Comparison of ENCODE assay signal across 17 cellular contexts in the genomic region with DNA sequence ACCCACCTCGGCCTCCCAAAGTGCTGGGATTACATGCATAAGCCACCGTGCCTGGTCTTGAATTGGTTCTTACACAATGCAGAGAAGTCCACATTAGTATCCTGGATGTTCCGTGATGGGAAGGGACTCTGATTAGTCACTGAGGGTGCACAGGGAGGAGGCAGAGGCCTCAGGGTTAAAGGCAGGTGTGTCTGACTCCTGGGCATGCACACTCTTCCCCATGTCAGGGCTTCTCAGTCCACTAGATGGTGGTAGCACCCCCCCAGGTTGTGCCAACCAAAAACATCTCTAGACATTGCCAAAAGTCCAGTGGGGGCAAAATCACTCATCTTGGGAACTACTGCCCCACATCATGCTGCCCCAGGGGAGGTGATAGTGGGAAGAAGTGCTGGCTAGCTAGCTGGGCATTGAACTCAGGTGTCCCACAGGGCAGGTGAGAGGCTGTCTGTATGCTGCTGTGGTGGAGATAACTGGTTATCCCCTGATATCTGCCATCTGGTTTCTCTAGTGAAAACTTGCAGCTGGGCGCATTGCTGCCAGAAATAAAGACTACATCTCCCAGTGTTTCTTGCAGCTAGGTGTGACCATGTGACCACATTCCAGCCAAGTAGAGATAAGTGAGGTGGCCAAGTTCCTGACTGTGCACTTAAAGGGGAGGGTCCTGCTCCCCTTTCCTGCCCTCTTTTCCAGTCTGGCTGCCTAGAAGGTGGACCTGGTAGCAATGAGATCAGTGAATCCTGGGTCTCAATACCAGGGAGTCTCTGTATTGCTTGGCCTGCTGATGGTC. TPM values are rescaled to one million over a fixed set of nuclear protein-coding genes. Genes with fewer than 3 reads are reported as not detected.
DNase-seq lines count a peak whose midpoint lies in the region; TF ChIP-seq lines count a peak whose summit lies in the region.
"Had no signal": no experiment of that assay in that cellular context is flagged by ENCODE, and none has a peak within 500 bp of the region (broad histone marks: within the 10 kb centered on the region; RNA-seq: fewer than 3 reads in every experiment).

No MANE protein-coding gene starts in this region.

- H3K36me3 ChIP-seq in MM.1S (replicated peaks; ENCODE audit: insufficient read depth, low read length), result no peaks in the 10 kb centered on the region
- H3K36me3 ChIP-seq: HAP-1, MG63 had no signal

- H3K4me3 ChIP-seq in MM.1S (ENCODE audit: low read length) (no peak overlapping the region), astrocyte of the spinal cord (ENCODE audit: low read depth, low read length) (no peak overlapping the region), dorsolateral prefrontal cortex (no peak overlapping the region)
- H3K4me3 ChIP-seq: HAP-1, MG63 had no signal

- H3K9me3 ChIP-seq in MM.1S (replicated peaks; ENCODE audit: insufficient read depth, low read length), result no peaks in the 10 kb centered on the region
- H3K9me3 ChIP-seq: HAP-1, MG63 had no signal

- 0 out of 2 replicates have a peak, but pooled peaks cover under 1% of the 10 kb centered on the region for H3K4me1 ChIP-seq in MM.1S (ENCODE audit: low read length)

- H3F3A ChIP-seq in MM.1S (ENCODE audit: insufficient read depth, low read length), result no peaks in the 10 kb centered on the region

- DNase-seq in NCI-H526 (lab: John Stamatoyannopoulos, UW), result peak; percentile 38 to 59
- no peak for DNase-seq in NCI-H526 treated with DMSO at 0.1 percent for 48 hours (lab: John Stamatoyannopoulos, UW)
- peak; percentile 39 for DNase-seq in MM.1S
- no peak for DNase-seq in astrocyte of the spinal cord (ENCODE audit: low read depth, low spot score)
- peak; percentile 52 for DNase-seq in kidney tubule cell (ENCODE audit: low spot score)
- DNase-seq in NCI-H1105 (lab: John Stamatoyannopoulos, UW), result no peak
- no peak for DNase-seq in dorsolateral prefrontal cortex
- no peak for DNase-seq in inferior parietal cortex (ENCODE audit: extremely low spot score)
- DNase-seq: activated T-cell treated with anti-CD3 and anti-CD28 coated beads, Interleukin-2, amount 50 U/mL, for 24 hours; left cardiac atrium; MG63; NCI-H524 treated with DMSO at 0.1 percent for 48 hours; T-helper 9 cell had no signal

- in situ Hi-C loops in astrocyte of the spinal cord (cut with HindIII; ENCODE audit: low sequenced_read_pairs), result no loop called here

- H3K79me2 ChIP-seq in MM.1S (ENCODE audit: low read length), result no peaks in the 10 kb centered on the region

- H2AFZ ChIP-seq in MM.1S (ENCODE audit: low read length), result no peak overlapping the region

- H3K27ac ChIP-seq in MM.1S (ENCODE audit: low read length) (no peak overlapping the region), dorsolateral prefrontal cortex (no peak overlapping the region)

- H3K4me2 ChIP-seq in MM.1S (ENCODE audit: low read depth, low read length), result no peak overlapping the region

- no peak overlapping the region for H3K9ac ChIP-seq in MM.1S (ENCODE audit: low read length)

- intact Hi-C loops in dorsolateral prefrontal cortex (cut with DNase I), result loop anchor here in 1 of 2 donors (10.0 kb wide), 1 partner anchor 60 kb away; no protein-coding TSS in a partner anchor

- no peaks in the 10 kb centered on the region for H3K27me3 ChIP-seq in MM.1S (replicated peaks; ENCODE audit: insufficient read depth, low read length)
- H3K27me3 ChIP-seq in dorsolateral prefrontal cortex, result peaks cover 0 to 2% (median 0%) of the 10 kb centered on the region in 45 donors
- H3K27me3 ChIP-seq: MG63 had no signal

- H3K9me2 ChIP-seq in MM.1S (replicated peaks; ENCODE audit: insufficient read depth, low read length), result no peaks in the 10 kb centered on the region

- TF ChIP-seq CTCF in MM.1S (IDR thresholded peaks at IDR 0.05; ENCODE audit: low read length) (peak; percentile 51), astrocyte of the spinal cord (IDR thresholded peaks at IDR 0.05; ENCODE audit: low read depth, low read length) (peak; percentile 15), dorsolateral prefrontal cortex (IDR thresholded peaks at IDR 0.05 in 54 of 56, conservative IDR thresholded peaks at IDR 0.05 in 2 of 56; ENCODE audit: low read depth in 1 of 56, partially characterized antibody in 56 of 56) (no peak)

- H4K20me1 ChIP-seq in MM.1S (ENCODE audit: insufficient read depth, low read length), result no peaks in the 10 kb centered on the region

RNA-seq across cellular contexts. Expression of gene NSFL1C, which starts 8.4 kb away (rescaled TPM):
- total RNA-seq in dorsolateral prefrontal cortex, result 100 to 1,000 TPM in 86 of 120 experiments, 10 to 100 TPM in 34; 69.8 to 147 (median 107) TPM

RNA-seq across cellular contexts. Expression of gene SIRPB2, which starts 16.2 kb away (rescaled TPM):
- total RNA-seq in dorsolateral prefrontal cortex, result 10 to 100 TPM in 4 of 120 experiments, 1 to 10 TPM in 115, under 1 TPM in 1; 0.28 to 16.0 (median 3.5) TPM
- total RNA-seq: astrocyte, fibroblast of lung, G401 had no signal

Comparison
In these comparisons a context has a peak if more than half of its experiments do, and no peak if none do; other contexts are left out.
1. DNase-seq: peak in NCI-H526 (2 of 2), MM.1S (single experiment) and kidney tubule cell (single experiment); none in NCI-H526 treated with DMSO at 0.1 percent for 48 hours (single experiment), astrocyte of the spinal cord (single experiment), NCI-H1105 (single experiment), dorsolateral prefrontal cortex (0 of 10) and inferior parietal cortex (single experiment).
2. CTCF ChIP-seq: peak in MM.1S (single experiment) and astrocyte of the spinal cord (single experiment); none in dorsolateral prefrontal cortex (0 of 56).